In the genomic region with DNA sequence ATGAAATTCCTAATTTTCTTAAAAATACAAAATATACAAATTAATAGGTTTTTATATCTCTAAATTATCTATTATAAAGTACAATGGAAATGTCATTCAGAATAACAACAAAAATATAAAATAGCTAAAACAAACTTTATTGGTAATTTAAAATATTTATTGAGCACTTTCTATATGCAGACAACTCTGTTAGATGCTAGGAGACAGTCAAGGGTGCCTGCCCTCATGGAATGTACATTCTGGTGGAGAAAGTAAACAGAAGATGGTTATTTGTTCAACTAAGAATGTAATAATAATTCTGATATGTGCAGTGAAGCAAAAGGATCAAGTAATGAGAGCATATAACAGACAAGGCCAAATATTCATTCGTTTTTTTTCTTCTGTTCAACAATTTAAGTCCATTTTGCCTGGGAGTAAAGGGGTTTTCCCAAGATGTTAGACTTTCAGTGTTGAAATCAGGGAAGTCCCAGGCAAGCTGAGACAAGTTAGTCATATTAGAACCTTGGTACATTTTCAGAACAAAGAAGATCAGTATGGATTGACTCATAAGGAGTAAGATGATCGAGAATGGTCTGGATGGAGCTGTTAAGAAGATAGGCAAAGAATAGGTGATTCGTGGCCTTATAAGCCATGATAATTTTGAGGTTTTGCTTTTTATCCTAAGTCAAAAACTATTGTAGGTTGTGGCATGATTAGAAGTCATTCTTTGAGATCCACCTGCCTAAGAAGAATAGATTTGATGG, we compare ENCODE assay signal across 9 cellular contexts.
DNase-seq lines count a peak whose midpoint lies in the region; ATAC-seq, FAIRE-seq and TF ChIP-seq lines count a peak whose summit lies in the region.
"Had no signal": no experiment of that assay in that cellular context is flagged by ENCODE, and none has a peak within 500 bp of the region (broad histone marks: within the 10 kb centered on the region; RNA-seq: fewer than 3 reads in every experiment).

No MANE protein-coding gene starts in this region.

- no peak overlapping the region for H3K27ac Mint-ChIP-seq in nephron progenitor cell

- no peak overlapping the region for H3K4me3 Mint-ChIP-seq in nephron progenitor cell
- H3K4me3 Mint-ChIP-seq: IgD-negative memory B cell had no signal

- no peak overlapping the region for H3K27ac ChIP-seq in right atrium auricular region

- H3K4me1 ChIP-seq in right atrium auricular region = no peaks in the 10 kb centered on the region

- peak; percentile 69 for FAIRE-seq in GM18507 (lab: Jason Lieb, UNC)

- peaks cover 2% of the 10 kb centered on the region for H3K27me3 Mint-ChIP-seq in nephron progenitor cell (ENCODE audit: low read depth, poor library complexity)
- H3K27me3 Mint-ChIP-seq: IgD-negative memory B cell had no signal

- DNase-seq in GM18507 (ENCODE audit: extremely low spot score, insufficient read length, low read depth) = peak; percentile 2
- peak; percentile 46 to 63 for DNase-seq in foreskin fibroblast
- DNase-seq in G401 (ENCODE audit: low spot score) = no peak
- DNase-seq in right atrium auricular region (ENCODE audit: low spot score) = no peak
- DNase-seq in nephron progenitor cell = no peak
- no peak for DNase-seq in NCI-H526 treated with DMSO at 0.1 percent for 48 hours (lab: John Stamatoyannopoulos, UW)

- no peaks in the 10 kb centered on the region for H3K4me1 Mint-ChIP-seq in nephron progenitor cell

- ATAC-seq in GM21528 (IDR thresholded peaks at IDR 0.05; ENCODE audit: low FRiP score, unreplicated experiment) (peak; percentile 94), HG03520 (IDR thresholded peaks at IDR 0.05; ENCODE audit: unreplicated experiment) (peak; percentile 96)

- TF ChIP-seq CTCF in foreskin fibroblast (IDR thresholded peaks at IDR 0.05; ENCODE audit: low read depth, low read length) (no peak), right atrium auricular region (IDR thresholded peaks at IDR 0.05) (no peak), nephron progenitor cell (IDR thresholded peaks at IDR 0.05) (no peak)

- H3K9me3 Mint-ChIP-seq in nephron progenitor cell = peaks cover 4% of the 10 kb centered on the region

- in situ Hi-C loops in G401 (cut with HindIII; ENCODE audit: low sequenced_read_pairs) = no loop called here

- no peaks in the 10 kb centered on the region for H3K9me3 ChIP-seq in right atrium auricular region

- no peak overlapping the region for H3K4me3 ChIP-seq in foreskin fibroblast (ENCODE audit: low read depth in 1 of 2, low read length in 2 of 2)
- H3K4me3 ChIP-seq in right atrium auricular region = no peak overlapping the region

- no peaks in the 10 kb centered on the region for H3K27me3 ChIP-seq in right atrium auricular region

- H3K36me3 Mint-ChIP-seq in nephron progenitor cell (ENCODE audit: low read depth) = no peaks in the 10 kb centered on the region

- H3K36me3 ChIP-seq in right atrium auricular region = no peaks in the 10 kb centered on the region

Comparison
In these comparisons a context has a peak if more than half of its experiments do, and no peak if none do; other contexts are left out.
1. DNase-seq: peak in GM18507 (single experiment) and foreskin fibroblast (2 of 2); none in G401 (single experiment), right atrium auricular region (single experiment), nephron progenitor cell (single experiment) and NCI-H526 treated with DMSO at 0.1 percent for 48 hours (single experiment).